Comparison of ENCODE assay signal across 27 cellular contexts in the genomic region with DNA sequence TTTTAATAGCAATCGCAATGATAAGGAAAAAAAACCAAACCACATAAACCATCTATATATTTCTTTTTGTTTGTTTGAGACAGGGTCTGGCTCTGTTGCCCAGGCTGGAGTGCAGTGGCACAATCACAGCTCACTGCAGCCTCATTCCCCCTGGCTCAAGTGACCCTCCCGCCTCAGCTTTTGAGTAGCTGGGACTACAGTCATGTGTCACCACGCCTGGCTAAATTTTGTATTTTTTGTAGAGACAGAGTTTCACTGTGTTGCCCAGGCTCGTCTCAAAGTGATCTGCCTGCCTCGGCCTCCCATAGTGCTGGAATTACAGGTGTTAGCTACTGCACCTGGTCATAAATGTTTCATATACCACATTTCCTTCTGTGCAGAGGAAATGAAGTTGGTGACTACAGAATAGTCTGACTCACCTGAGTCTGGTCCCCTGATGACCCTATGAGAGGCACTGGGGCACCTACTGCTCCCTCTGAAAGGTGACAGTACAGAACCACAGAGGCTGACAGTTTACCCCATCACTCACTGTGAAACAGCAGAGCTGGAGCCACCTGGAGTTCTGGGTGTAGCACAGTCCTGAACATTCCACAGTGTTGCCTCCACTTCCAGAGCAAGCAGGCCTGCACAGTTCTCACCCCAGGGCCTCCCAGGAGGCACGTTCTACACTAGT.
"Had no signal": no experiment of that assay in that cellular context is flagged by ENCODE, and none has a peak within 500 bp of the region (broad histone marks: within the 10 kb centered on the region; RNA-seq: fewer than 3 reads in every experiment).

No MANE protein-coding gene starts in this region.

- H3K4me3 ChIP-seq: cardiac muscle cell, K562 had no signal

- H3K27ac ChIP-seq: brain microvascular endothelial cell, cardiac muscle cell had no signal

- H3K36me3 ChIP-seq: brain microvascular endothelial cell, cardiac muscle cell had no signal

- DNase-seq: activated B cell treated with CpG ODN at 0.5 μM for 24 hours; activated CD4-positive, alpha-beta memory T cell treated with anti-CD3 and anti-CD28 coated beads, Interleukin-2, amount 10 ng/mL, durations not matched to agents 7 days and 5 days; activated CD4-positive, alpha-beta T cell treated with anti-CD3 and anti-CD28 coated beads for 1 hour; activated CD4-positive, alpha-beta T cell treated with anti-CD3 and anti-CD28 coated beads, Interleukin-2, amount 10 ng/mL, durations not matched to agents 7 days and 5 days; activated gamma-delta T cell treated with Interleukin-2 at 50 U/mL for 16 hours; activated naive CD4-positive, alpha-beta T cell treated with anti-CD3 and anti-CD28 coated beads, Interleukin-2, amount 10 ng/mL, durations not matched to agents 7 days and 5 days; activated naive CD8-positive, alpha-beta T cell treated with anti-CD3 and anti-CD28 coated beads for 36 hours; activated T-cell treated with anti-CD3 and anti-CD28 coated beads for 4 hours; activated T-cell treated with anti-CD3 and anti-CD28 coated beads, Interleukin-2, amount 50 U/mL, for 48 hours; brain microvascular endothelial cell; Karpas-422; MM.1S; NCI-H1105; NCI-H1436; NCI-H1694 treated with DMSO at 0.1 percent for 48 hours; NCI-H2029 treated with DMSO at 0.1 percent for 48 hours; NCI-H510A treated with DMSO at 0.1 percent for 48 hours; NCI-H69; PC-3; SHP77 treated with DMSO at 0.1 percent for 48 hours; T-cell; T-helper 2 cell; T1000 had no signal

- ATAC-seq: activated T-helper 17 cell treated with anti-CD3 and anti-CD28 coated beads, Interleukin-2, amount 50 U/mL, for 72 hours; K562; PC-3; T-cell had no signal

- H3K36me3 Mint-ChIP-seq: activated naive CD4-positive, alpha-beta T cell treated with anti-CD3 and anti-CD28 coated beads, Interleukin-2, amount 10 ng/mL, durations not matched to agents 7 days and 5 days; activated naive CD8-positive, alpha-beta T cell treated with anti-CD3 and anti-CD28 coated beads for 36 hours; T-cell had no signal

- H3K27me3 ChIP-seq: brain microvascular endothelial cell, cardiac muscle cell had no signal

- H3K27me3 Mint-ChIP-seq: activated CD4-positive, alpha-beta memory T cell treated with anti-CD3 and anti-CD28 coated beads, Interleukin-2, amount 10 ng/mL, durations not matched to agents 7 days and 5 days; activated naive CD8-positive, alpha-beta T cell treated with anti-CD3 and anti-CD28 coated beads for 36 hours had no signal

- H3K4me3 Mint-ChIP-seq: activated B cell treated with CpG ODN at 0.5 μM for 24 hours; activated CD4-positive, alpha-beta memory T cell treated with anti-CD3 and anti-CD28 coated beads, Interleukin-2, amount 10 ng/mL, durations not matched to agents 7 days and 5 days; activated CD4-positive, alpha-beta T cell treated with anti-CD3 and anti-CD28 coated beads, Interleukin-2, amount 10 ng/mL, durations not matched to agents 7 days and 5 days; activated naive CD4-positive, alpha-beta T cell treated with anti-CD3 and anti-CD28 coated beads, Interleukin-2, amount 10 ng/mL, durations not matched to agents 7 days and 5 days; activated naive CD8-positive, alpha-beta T cell treated with anti-CD3 and anti-CD28 coated beads for 36 hours; activated T-helper 17 cell treated with anti-CD3 and anti-CD28 coated beads, Interleukin-2, amount 50 U/mL, for 72 hours; T-cell had no signal

- H3K27ac Mint-ChIP-seq: activated B cell treated with CpG ODN at 0.5 μM for 24 hours; activated CD4-positive, alpha-beta memory T cell treated with anti-CD3 and anti-CD28 coated beads, Interleukin-2, amount 10 ng/mL, durations not matched to agents 7 days and 5 days; activated CD4-positive, alpha-beta T cell treated with anti-CD3 and anti-CD28 coated beads, Interleukin-2, amount 10 ng/mL, durations not matched to agents 7 days and 5 days; activated naive CD4-positive, alpha-beta T cell treated with anti-CD3 and anti-CD28 coated beads, Interleukin-2, amount 10 ng/mL, durations not matched to agents 7 days and 5 days; activated naive CD8-positive, alpha-beta T cell treated with anti-CD3 and anti-CD28 coated beads for 36 hours; activated T-helper 17 cell treated with anti-CD3 and anti-CD28 coated beads, Interleukin-2, amount 50 U/mL, for 72 hours; T-cell had no signal

- H3K9me3 Mint-ChIP-seq: activated B cell treated with CpG ODN at 0.5 μM for 24 hours; activated CD4-positive, alpha-beta memory T cell treated with anti-CD3 and anti-CD28 coated beads, Interleukin-2, amount 10 ng/mL, durations not matched to agents 7 days and 5 days; activated CD4-positive, alpha-beta T cell treated with anti-CD3 and anti-CD28 coated beads, Interleukin-2, amount 10 ng/mL, durations not matched to agents 7 days and 5 days; activated naive CD4-positive, alpha-beta T cell treated with anti-CD3 and anti-CD28 coated beads, Interleukin-2, amount 10 ng/mL, durations not matched to agents 7 days and 5 days; activated naive CD8-positive, alpha-beta T cell treated with anti-CD3 and anti-CD28 coated beads for 36 hours; activated T-helper 17 cell treated with anti-CD3 and anti-CD28 coated beads, Interleukin-2, amount 50 U/mL, for 72 hours; T-cell had no signal

- FAIRE-seq: K562, TTC549 had no signal

- H3K4me1 Mint-ChIP-seq: activated B cell treated with CpG ODN at 0.5 μM for 24 hours; activated CD4-positive, alpha-beta memory T cell treated with anti-CD3 and anti-CD28 coated beads, Interleukin-2, amount 10 ng/mL, durations not matched to agents 7 days and 5 days; activated CD4-positive, alpha-beta T cell treated with anti-CD3 and anti-CD28 coated beads, Interleukin-2, amount 10 ng/mL, durations not matched to agents 7 days and 5 days; activated naive CD4-positive, alpha-beta T cell treated with anti-CD3 and anti-CD28 coated beads, Interleukin-2, amount 10 ng/mL, durations not matched to agents 7 days and 5 days; activated naive CD8-positive, alpha-beta T cell treated with anti-CD3 and anti-CD28 coated beads for 36 hours; activated T-helper 17 cell treated with anti-CD3 and anti-CD28 coated beads, Interleukin-2, amount 50 U/mL, for 72 hours; T-cell had no signal
